Comparison of ENCODE assay signal across 34 cellular contexts in genomic region chr19:54440641-54441040, GRCh38. TPM values are rescaled to one million over a fixed set of nuclear protein-coding genes. Genes with fewer than 3 reads are reported as not detected.
"Had no signal": no experiment of that assay in that cellular context is flagged by ENCODE, and none has a peak within 500 bp of the region (broad histone marks: within the 10 kb centered on the region; RNA-seq: fewer than 3 reads in every experiment).

No MANE protein-coding gene starts in this region.

- DNase-seq: colonic mucosa; cortex of kidney; effector CD8-positive, alpha-beta T cell; effector memory CD8-positive, alpha-beta T cell; endodermal cell; erythroblast; esophagus squamous epithelium; foreskin fibroblast; foreskin melanocyte; gastrocnemius medialis; glutamatergic neuron; head of caudate nucleus; heart right ventricle; hippocampal formation; left cardiac atrium; left lung; left ventricle myocardium superior; lower lobe of right lung; mesenchymal stem cell; naive B cell had no signal

- H3K9me3 ChIP-seq: colonic mucosa, esophagus squamous epithelium, gastrocnemius medialis, heart right ventricle, left lung, lower lobe of right lung, mucosa of descending colon had no signal

- H3K27ac ChIP-seq: colonic mucosa, epithelial cell of prostate, esophagus squamous epithelium, gastrocnemius medialis, heart right ventricle, left lung, lower lobe of right lung had no signal

- H3K4me3 Mint-ChIP-seq: dendritic cell treated with granulocyte-macrophage colony-stimulating factor and Interleukin-4, amounts not matched to agents 40 ng/mL and 50 ng/mL, for 4 days; effector memory CD8-positive, alpha-beta T cell; endodermal cell; mesothelial cell of epicardium; naive B cell had no signal

- H3K4me1 ChIP-seq: colonic mucosa, left lung had no signal

- H3K9me3 Mint-ChIP-seq: dendritic cell treated with granulocyte-macrophage colony-stimulating factor and Interleukin-4, amounts not matched to agents 40 ng/mL and 50 ng/mL, for 4 days; effector memory CD8-positive, alpha-beta T cell; endodermal cell; mesothelial cell of epicardium; naive B cell had no signal

- H3K27me3 ChIP-seq: colonic mucosa, esophagus squamous epithelium, gastrocnemius medialis, heart right ventricle, left lung had no signal

- H3K27ac Mint-ChIP-seq: dendritic cell treated with granulocyte-macrophage colony-stimulating factor and Interleukin-4, amounts not matched to agents 40 ng/mL and 50 ng/mL, for 4 days; endodermal cell; mesothelial cell of epicardium had no signal

- FAIRE-seq: endometrium, islet of Langerhans, keratinocyte had no signal

- H3K4me3 ChIP-seq: colonic mucosa, esophagus squamous epithelium, gastrocnemius medialis, heart right ventricle, left lung, lower lobe of right lung, mucosa of descending colon had no signal

- ATAC-seq: effector memory CD8-positive, alpha-beta T cell; esophagus mucosa; gastrocnemius medialis; heart right ventricle; left cardiac atrium; left lung; left ventricle myocardium superior; lower lobe of right lung; mucosa of descending colon had no signal

- H3K36me3 ChIP-seq: colonic mucosa had no signal

- H3K27me3 Mint-ChIP-seq: dendritic cell treated with granulocyte-macrophage colony-stimulating factor and Interleukin-4, amounts not matched to agents 40 ng/mL and 50 ng/mL, for 4 days; effector memory CD8-positive, alpha-beta T cell; naive B cell had no signal

RNA-seq across cellular contexts. Expression of gene TTYH1, which starts 25.4 kb away (rescaled TPM):
- total RNA-seq: dermis microvascular lymphatic vessel endothelial cell, glomerular endothelial cell, kidney epithelial cell, left lung, lower lobe of right lung, lung microvascular endothelial cell, mesenteric fat pad, myocyte had no signal
